ENCODE assay signal across 14 cellular contexts in genomic region chr13:99383511-99383921, GRCh38.
A peak's percentile ranks its signal among the peaks of the same experiment; 100 is the strongest.
DNase-seq lines count a peak whose midpoint lies in the region; ATAC-seq and TF ChIP-seq lines count a peak whose summit lies in the region.
"Had no signal": no experiment of that assay in that cellular context is flagged by ENCODE, and none has a peak within 500 bp of the region (broad histone marks: within the 10 kb centered on the region; RNA-seq: fewer than 3 reads in every experiment).

No MANE protein-coding gene starts in this region.

- no peaks in the 10 kb centered on the region for H3K9me3 Mint-ChIP-seq in CD4-positive, alpha-beta memory T cell
- H3K9me3 Mint-ChIP-seq in IgD-negative memory B cell = no peaks in the 10 kb centered on the region
- no peaks in the 10 kb centered on the region for H3K9me3 Mint-ChIP-seq in activated naive CD8-positive, alpha-beta T cell treated with anti-CD3 and anti-CD28 coated beads, Interleukin-2, amount 10 ng/mL, durations not matched to agents 7 days and 5 days
- H3K9me3 Mint-ChIP-seq in natural killer cell treated with Interleukin-12 subunit alpha and Interleukin-12 subunit beta and Interleukin-15 and Interleukin-18, amount 100 ng/mL, for 72 hours = no peaks in the 10 kb centered on the region

- peaks cover 70 to 99% (median 89%) of the 10 kb centered on the region in 4 donors for H3K4me1 Mint-ChIP-seq in CD4-positive, alpha-beta memory T cell
- H3K4me1 Mint-ChIP-seq in IgD-negative memory B cell = peaks cover 43 to 67% (median 56%) of the 10 kb centered on the region in 3 donors
- H3K4me1 Mint-ChIP-seq in activated naive CD8-positive, alpha-beta T cell treated with anti-CD3 and anti-CD28 coated beads, Interleukin-2, amount 10 ng/mL, durations not matched to agents 7 days and 5 days = peaks cover 71% of the 10 kb centered on the region
- peaks cover 50 to 56% of the 10 kb centered on the region in 2 donors for H3K4me1 Mint-ChIP-seq in natural killer cell treated with Interleukin-12 subunit alpha and Interleukin-12 subunit beta and Interleukin-15 and Interleukin-18, amount 100 ng/mL, for 72 hours (ENCODE audit: low read depth in 2 of 2)

- CTCF ChIA-PET in CD4-positive, alpha-beta memory T cell (lab: Charles Lee; ENCODE audit: partially characterized antibody) = interaction anchor here (0.8 to 14.1 kb wide), 17 partner anchors 10 to 206 kb away, joined by 3 to 315 read pairs (median 8); partner anchors contain the start of gene GPR183

- ATAC-seq in activated naive CD8-positive, alpha-beta T cell treated with anti-CD3 and anti-CD28 coated beads, Interleukin-2, amount 10 ng/mL, durations not matched to agents 7 days and 5 days (ENCODE audit: low read depth) = no peak
- ATAC-seq in natural killer cell treated with Interleukin-12 subunit alpha and Interleukin-12 subunit beta and Interleukin-15 and Interleukin-18, amount 100 ng/mL, for 72 hours = no peak
- no peak for ATAC-seq in GM19035 (IDR thresholded peaks at IDR 0.05; ENCODE audit: unreplicated experiment)
- ATAC-seq: HCT116 had no signal

- no peak for TF ChIP-seq CTCF in GM10266 (IDR thresholded peaks at IDR 0.05; ENCODE audit: control insufficient read depth, insufficient read depth, low read depth, missing control alignments)

- POLR2A ChIA-PET in CD4-positive, alpha-beta memory T cell (lab: Charles Lee; ENCODE audit: partially characterized antibody) = interaction anchor here (0.6 to 11.1 kb wide), 24 partner anchors 9 to 183 kb away, joined by 3 to 350 read pairs (median 8); partner anchors contain the start of genes GPR18, GPR183 and UBAC2
- POLR2A ChIA-PET in activated naive CD8-positive, alpha-beta T cell treated with anti-CD3 and anti-CD28 coated beads, Interleukin-2, amount 10 ng/mL, durations not matched to agents 7 days and 5 days (lab: Charles Lee) = interaction anchor here (0.6 to 1.7 kb wide), 11 partner anchors 17 to 182 kb away, joined by 3 to 7 read pairs (median 4); no protein-coding TSS in a partner anchor

- no peaks in the 10 kb centered on the region for H3K9me3 ChIP-seq in CD4-positive, alpha-beta memory T cell (ENCODE audit: control insufficient read depth in 1 of 2, low read length in 2 of 2)
- H3K9me3 ChIP-seq: sigmoid colon, uterus had no signal

- DNase-seq in CD4-positive, alpha-beta memory T cell = peak in 1 of 5 donors; percentile 51
- DNase-seq in activated naive CD8-positive, alpha-beta T cell treated with anti-CD3 and anti-CD28 coated beads, Interleukin-2, amount 10 ng/mL, durations not matched to agents 7 days and 5 days = no peak
- DNase-seq in natural killer cell treated with Interleukin-12 subunit alpha and Interleukin-12 subunit beta and Interleukin-15 and Interleukin-18, amount 100 ng/mL, for 72 hours (ENCODE audit: low spot score) = no peak
- DNase-seq in retina (no peak), GM10266 (ENCODE audit: extremely low spot score) (no peak)
- DNase-seq: DMS79 treated with DMSO at 0.1 percent for 48 hours; foreskin melanocyte; sigmoid colon; stimulated activated CD4-positive, alpha-beta T cell treated with anti-CD3 and anti-CD28 coated beads, Interleukin-4, amount 100 ng/mL, for 1 hour; uterus had no signal

- H3K36me3 ChIP-seq in CD4-positive, alpha-beta memory T cell (ENCODE audit: insufficient read depth, low read length) = peaks cover 14% of the 10 kb centered on the region
- H3K36me3 ChIP-seq: uterus had no signal

- intact Hi-C loops in CD4-positive, alpha-beta memory T cell (cut with micrococcal nuclease) = loop anchor here (5.0 kb wide), 1 partner anchor 181 kb away; the partner anchor contains the start of gene UBAC2

- no peak overlapping the region for H3K4me3 ChIP-seq in CD4-positive, alpha-beta memory T cell (ENCODE audit: low read length in 2 of 2)
- H3K4me3 ChIP-seq: BLaER1, sigmoid colon, uterus had no signal

- peaks cover 96% of the 10 kb centered on the region for H3K4me1 ChIP-seq in CD4-positive, alpha-beta memory T cell (ENCODE audit: insufficient read depth, low read length)
- H3K4me1 ChIP-seq: sigmoid colon, uterus had no signal

- peak overlapping the region in 7 of 8 donors; percentile 60 to 89 (median 71) for H3K4me3 Mint-ChIP-seq in CD4-positive, alpha-beta memory T cell
- peak overlapping the region in 1 of 4 donors; percentile 56 for H3K4me3 Mint-ChIP-seq in IgD-negative memory B cell
- peak overlapping the region; percentile 68 for H3K4me3 Mint-ChIP-seq in activated naive CD8-positive, alpha-beta T cell treated with anti-CD3 and anti-CD28 coated beads, Interleukin-2, amount 10 ng/mL, durations not matched to agents 7 days and 5 days
- H3K4me3 Mint-ChIP-seq in natural killer cell treated with Interleukin-12 subunit alpha and Interleukin-12 subunit beta and Interleukin-15 and Interleukin-18, amount 100 ng/mL, for 72 hours = no peak overlapping the region

- H3K27ac Mint-ChIP-seq in CD4-positive, alpha-beta memory T cell = peak overlapping the region; percentile 92 to 99 (median 96)
- peak overlapping the region; percentile 85 to 91 (median 90) for H3K27ac Mint-ChIP-seq in IgD-negative memory B cell
- H3K27ac Mint-ChIP-seq in activated naive CD8-positive, alpha-beta T cell treated with anti-CD3 and anti-CD28 coated beads, Interleukin-2, amount 10 ng/mL, durations not matched to agents 7 days and 5 days = peak overlapping the region; percentile 88
- peak overlapping the region; percentile 23 to 37 for H3K27ac Mint-ChIP-seq in natural killer cell treated with Interleukin-12 subunit alpha and Interleukin-12 subunit beta and Interleukin-15 and Interleukin-18, amount 100 ng/mL, for 72 hours

- H3K27ac ChIP-seq in CD4-positive, alpha-beta memory T cell (ENCODE audit: low read depth, low read length) = peak overlapping the region; percentile 53
- H3K27ac ChIP-seq: BLaER1, sigmoid colon, uterus had no signal

- H3K27me3 ChIP-seq in CD4-positive, alpha-beta memory T cell (ENCODE audit: insufficient read depth, low read length) = no peaks in the 10 kb centered on the region
- H3K27me3 ChIP-seq: BLaER1, sigmoid colon, uterus had no signal

- H3K27me3 Mint-ChIP-seq in CD4-positive, alpha-beta memory T cell = no peaks in the 10 kb centered on the region
- peaks cover 4% of the 10 kb centered on the region for H3K27me3 Mint-ChIP-seq in IgD-negative memory B cell
- no peaks in the 10 kb centered on the region for H3K27me3 Mint-ChIP-seq in activated naive CD8-positive, alpha-beta T cell treated with anti-CD3 and anti-CD28 coated beads, Interleukin-2, amount 10 ng/mL, durations not matched to agents 7 days and 5 days
- H3K27me3 Mint-ChIP-seq in natural killer cell treated with Interleukin-12 subunit alpha and Interleukin-12 subunit beta and Interleukin-15 and Interleukin-18, amount 100 ng/mL, for 72 hours = peaks cover 0 to 7% of the 10 kb centered on the region in 2 donors

- peaks cover 15 to 24% of the 10 kb centered on the region in 2 donors for H3K36me3 Mint-ChIP-seq in CD4-positive, alpha-beta memory T cell
- peaks cover 8% of the 10 kb centered on the region for H3K36me3 Mint-ChIP-seq in IgD-negative memory B cell
- peaks cover 37% of the 10 kb centered on the region for H3K36me3 Mint-ChIP-seq in activated naive CD8-positive, alpha-beta T cell treated with anti-CD3 and anti-CD28 coated beads, Interleukin-2, amount 10 ng/mL, durations not matched to agents 7 days and 5 days
- H3K36me3 Mint-ChIP-seq in natural killer cell treated with Interleukin-12 subunit alpha and Interleukin-12 subunit beta and Interleukin-15 and Interleukin-18, amount 100 ng/mL, for 72 hours = no peaks in the 10 kb centered on the region

Comparison
In these comparisons a context has a peak if more than half of its experiments do, and no peak if none do; other contexts are left out.
1. H3K27ac Mint-ChIP-seq: peak in every context shown above with its lines; median percentile 96 in CD4-positive, alpha-beta memory T cell; 90 in IgD-negative memory B cell; 88 in activated naive CD8-positive, alpha-beta T cell treated with anti-CD3 and anti-CD28 coated beads, Interleukin-2, amount 10 ng/mL, durations not matched to agents 7 days and 5 days; 30 in natural killer cell treated with Interleukin-12 subunit alpha and Interleukin-12 subunit beta and Interleukin-15 and Interleukin-18, amount 100 ng/mL, for 72 hours.